In genomic region chr20:38299963-38300362, GRCh38 we compare ENCODE assay signal across 15 cellular contexts. TPM values are rescaled to one million over a fixed set of nuclear protein-coding genes. Genes with fewer than 3 reads are reported as not detected.
A peak's percentile ranks its signal among the peaks of the same experiment; 100 is the strongest.
DNase-seq lines count a peak whose midpoint lies in the region; ATAC-seq and TF ChIP-seq lines count a peak whose summit lies in the region.
"Had no signal": no experiment of that assay in that cellular context is flagged by ENCODE, and none has a peak within 500 bp of the region (broad histone marks: within the 10 kb centered on the region; RNA-seq: fewer than 3 reads in every experiment).

No MANE protein-coding gene starts in this region.

- TF ChIP-seq POLR2A in stomach (IDR thresholded peaks at IDR 0.05), result no peak

- H3K36me3 ChIP-seq in PC-3 (ENCODE audit: low read depth, low read length) (no peaks in the 10 kb centered on the region), stomach (no peaks in the 10 kb centered on the region)
- H3K36me3 ChIP-seq: thoracic aorta had no signal

- peaks cover 11% of the 10 kb centered on the region for H3K4me1 ChIP-seq in PC-3 (ENCODE audit: insufficient read depth, low read length)
- peaks cover 0 to 48% (median 15%) of the 10 kb centered on the region in 4 donors for H3K4me1 ChIP-seq in stomach

- no peak for TF ChIP-seq CTCF in HL-60 (IDR thresholded peaks at IDR 0.05; ENCODE audit: insufficient read depth, low read length)
- TF ChIP-seq CTCF in PC-3 (conservative IDR thresholded peaks at IDR 0.05; ENCODE audit: low read depth, low read length), result no peak
- no peak for TF ChIP-seq CTCF in stomach (IDR thresholded peaks at IDR 0.05)

- peak overlapping the region; percentile 97 for H3K27ac ChIP-seq in HL-60 (replicated peaks)
- H3K27ac ChIP-seq in PC-3 (ENCODE audit: low read length), result 0 out of 2 replicates have a peak overlapping the region, but pooled peaks have one; percentile 12
- H3K27ac ChIP-seq in stomach, result peak overlapping the region in 3 of 5 donors; percentile 71 to 82 (median 77)

- no peaks in the 10 kb centered on the region for H3K79me2 ChIP-seq in PC-3 (ENCODE audit: low read length)

- intact Hi-C loops in PC-3 (cut with micrococcal nuclease), result no loop called here
- intact Hi-C loops in stomach (cut with DNase I; ENCODE audit: low total_unique reads), result no loop called here

- TF ChIP-seq EP300 in stomach (IDR thresholded peaks at IDR 0.05), result no peak

- no peak overlapping the region for H3K9ac ChIP-seq in PC-3 (ENCODE audit: low read length)

- no peaks in the 10 kb centered on the region for H3K9me2 ChIP-seq in PC-3 (replicated peaks; ENCODE audit: low read length)

- DNase-seq in HL-60 (ENCODE audit: low read depth in 1 of 2, low spot score in 1 of 2) (peak in 1 of 2 experiments; percentile 44), PC-3 (peak; percentile 75), islet precursor cell (peak; percentile 94), stomach (peak; percentile 60), EL (no peak), NCI-H1436 (lab: John Stamatoyannopoulos, UW) (no peak), retina (no peak), LoVo (ENCODE audit: low spot score) (no peak)
- DNase-seq: activated CD8-positive, alpha-beta memory T cell treated with anti-CD3 and anti-CD28 coated beads, Interleukin-2, amount 10 ng/mL, durations not matched to agents 7 days and 5 days; activated gamma-delta T cell treated with Interleukin-2 at 50 U/mL for 16 hours; body of pancreas had no signal

- H3F3A ChIP-seq in PC-3 (ENCODE audit: low read length, unreplicated experiment), result no peaks in the 10 kb centered on the region

- WGBS in stomach, 5 donors, result 36 to 71% (median 44%) methylated on average over 1 to 6 of the region's 6 CpGs

- no peaks in the 10 kb centered on the region for H4K20me1 ChIP-seq in PC-3 (ENCODE audit: low read length)

- no peaks in the 10 kb centered on the region for H3K9me3 ChIP-seq in PC-3 (ENCODE audit: low read length)
- H3K9me3 ChIP-seq in stomach, result no peaks in the 10 kb centered on the region
- H3K9me3 ChIP-seq: body of pancreas, thoracic aorta had no signal

- H2AFZ ChIP-seq in PC-3 (ENCODE audit: low read length), result peak overlapping the region; percentile 53

- H3K27me3 ChIP-seq in HL-60 (ENCODE audit: insufficient read depth, poor library complexity, severe bottlenecking) (no peaks in the 10 kb centered on the region), PC-3 (ENCODE audit: low read length) (no peaks in the 10 kb centered on the region), stomach (peaks cover 0 to 24% (median 4%) of the 10 kb centered on the region in 3 donors)

- POLR2A ChIA-PET in PC-3 (lab: Charles Lee; ENCODE audit: unreplicated experiment), result no interaction called here

- peak overlapping the region; percentile 30; the same call in 1 of the 2 replicates for H3K4me2 ChIP-seq in PC-3 (ENCODE audit: low read length)

- H3K4me3 ChIP-seq in HL-60 (replicated peaks; ENCODE audit: insufficient read depth, low read length) (no peak overlapping the region), PC-3 (ENCODE audit: low read length) (no peak overlapping the region), stomach (no peak overlapping the region)
- H3K4me3 ChIP-seq: body of pancreas, GM12878, thoracic aorta had no signal

- BruUV-seq in PC-3 (replicated peaks; lab: Mats Ljungman, UMichigan), result no TSS peak

- CTCF ChIA-PET in PC-3 (lab: Charles Lee), result no interaction called here

- ATAC-seq in PC-3, result peak; percentile 84
- ATAC-seq: activated CD8-positive, alpha-beta memory T cell treated with anti-CD3 and anti-CD28 coated beads, Interleukin-2, amount 10 ng/mL, durations not matched to agents 7 days and 5 days; body of pancreas; GM12878; Panc1 had no signal

RNA-seq across cellular contexts. Expression of gene BPI, which starts 4.0 kb away (rescaled TPM):
- total RNA-seq in PC-3 (2014; rRNA removed) (not detected in 2 replicates), stomach (1 to 10 TPM in 2 of 5 donors, not detected in 3; 1.3 to 4.8 TPM)
- under 1 TPM in 2 of 3 donors, not detected in 1; 0.13 to 0.44 TPM for polyA plus RNA-seq in stomach
- total RNA-seq: activated CD8-positive, alpha-beta memory T cell treated with anti-CD3 and anti-CD28 coated beads, Interleukin-2, amount 10 ng/mL, durations not matched to agents 7 days and 5 days; body of pancreas; GM12878; HT1080 had no signal
- polyA plus RNA-seq: GM12878 had no signal

RNA-seq across cellular contexts. Expression of gene KIAA1755, which starts 39.4 kb away (rescaled TPM):
- total RNA-seq in PC-3 (2014; rRNA removed), result 0.44 and 0.86 TPM in 2 replicates
- total RNA-seq in stomach, result 1 to 10 TPM in 4 of 5 donors, not detected in 1; 1.2 to 9.4 (median 2.4) TPM
- 1 to 10 TPM; 2.4 to 3.6 (median 3.3) TPM for polyA plus RNA-seq in stomach
- total RNA-seq: activated CD8-positive, alpha-beta memory T cell treated with anti-CD3 and anti-CD28 coated beads, Interleukin-2, amount 10 ng/mL, durations not matched to agents 7 days and 5 days; GM12878 had no signal
- polyA plus RNA-seq: GM12878 had no signal

RNA-seq across cellular contexts. Expression of gene LBP, which starts 46.3 kb away (rescaled TPM):
- total RNA-seq in PC-3 (2014; rRNA removed) (not detected in 2 replicates), stomach (not detected)
- 1 to 10 TPM in 1 of 3 donors, under 1 TPM in 1, not detected in 1; 0.08 to 2.4 TPM for polyA plus RNA-seq in stomach
- total RNA-seq: activated CD8-positive, alpha-beta memory T cell treated with anti-CD3 and anti-CD28 coated beads, Interleukin-2, amount 10 ng/mL, durations not matched to agents 7 days and 5 days; HT1080 had no signal

Comparison
In these comparisons a context has a peak if more than half of its experiments do, and no peak if none do; other contexts are left out.
1. DNase-seq: peak in PC-3 (single experiment), islet precursor cell (single experiment) and stomach (single experiment); none in EL (single experiment), NCI-H1436 (single experiment), retina (single experiment) and LoVo (single experiment).
2. H3K27ac ChIP-seq: peak in every context shown above with its lines; median percentile 97 in HL-60; 77 in stomach; 12 in PC-3.